ENCODE assay signal across 10 cellular contexts in the genomic region with DNA sequence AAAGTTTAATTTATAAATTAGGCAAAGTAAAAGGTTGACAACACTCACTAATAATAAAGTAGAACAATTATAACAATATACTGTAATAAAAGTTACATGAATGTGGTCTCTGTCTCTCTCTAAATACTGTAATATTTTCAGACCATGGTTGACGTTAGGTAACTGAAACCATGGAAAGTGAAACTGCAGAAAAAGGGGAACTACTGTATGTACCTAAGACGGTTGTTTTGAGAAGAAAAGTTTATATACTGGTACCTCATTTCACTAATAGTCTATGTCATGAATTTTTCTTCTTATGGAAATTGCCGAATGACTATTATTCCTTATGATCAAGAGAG.
DNase-seq lines count a peak whose midpoint lies in the region; ATAC-seq lines count a peak whose summit lies in the region.
"Had no signal": no experiment of that assay in that cellular context is flagged by ENCODE, and none has a peak within 500 bp of the region (broad histone marks: within the 10 kb centered on the region; RNA-seq: fewer than 3 reads in every experiment).

No MANE protein-coding gene starts in this region.

- H3K36me3 Mint-ChIP-seq in memory B cell = no peaks in the 10 kb centered on the region
- no peaks in the 10 kb centered on the region for H3K36me3 Mint-ChIP-seq in T-helper 2 cell treated with Interferon-gamma antibody and Interleukin-4, amounts not matched to agents 5 μg/mL and 100 μg/mL, for 36 hours (ENCODE audit: low read depth)

- DNase-seq in memory B cell (ENCODE audit: low spot score in 2 of 2) (peak in 1 of 2 donors; percentile 7), NCI-H2107 (lab: John Stamatoyannopoulos, UW) (no peak), HPDE6-E6E7 (ENCODE audit: extremely low spot score) (no peak), NCI-H1436 treated with DMSO at 0.1 percent for 48 hours (lab: John Stamatoyannopoulos, UW) (no peak)
- no peak for DNase-seq in T-helper 2 cell treated with Interferon-gamma antibody and Interleukin-4, amounts not matched to agents 5 μg/mL and 100 μg/mL, for 36 hours (ENCODE audit: low spot score)
- DNase-seq: activated CD4-positive, CD25-positive, alpha-beta regulatory T cell treated with anti-CD3 and anti-CD28 coated beads, Interleukin-2, amount 50 U/mL, for 72 hours; NCI-H526 had no signal

- ATAC-seq in GM19035 (IDR thresholded peaks at IDR 0.05; ENCODE audit: unreplicated experiment) (peak; percentile 96), HG02678 (IDR thresholded peaks at IDR 0.05; ENCODE audit: unreplicated experiment) (peak; percentile 95), HG03521 (IDR thresholded peaks at IDR 0.05; ENCODE audit: unreplicated experiment) (peak; percentile 93), memory B cell (ENCODE audit: low read depth) (peak; percentile 97)

- H3K4me1 Mint-ChIP-seq in memory B cell = peaks cover 14% of the 10 kb centered on the region
- no peaks in the 10 kb centered on the region for H3K4me1 Mint-ChIP-seq in T-helper 2 cell treated with Interferon-gamma antibody and Interleukin-4, amounts not matched to agents 5 μg/mL and 100 μg/mL, for 36 hours (ENCODE audit: low read depth)

- H3K27ac Mint-ChIP-seq in memory B cell = peak overlapping the region; percentile 56
- H3K27ac Mint-ChIP-seq in T-helper 2 cell treated with Interferon-gamma antibody and Interleukin-4, amounts not matched to agents 5 μg/mL and 100 μg/mL, for 36 hours = no peak overlapping the region

- peak overlapping the region; percentile 34 for H3K4me3 Mint-ChIP-seq in memory B cell
- H3K4me3 Mint-ChIP-seq in T-helper 2 cell treated with Interferon-gamma antibody and Interleukin-4, amounts not matched to agents 5 μg/mL and 100 μg/mL, for 36 hours = no peak overlapping the region

- peaks cover under 1% of the 10 kb centered on the region for H3K9me3 Mint-ChIP-seq in memory B cell
- no peaks in the 10 kb centered on the region for H3K9me3 Mint-ChIP-seq in T-helper 2 cell treated with Interferon-gamma antibody and Interleukin-4, amounts not matched to agents 5 μg/mL and 100 μg/mL, for 36 hours

- no peaks in the 10 kb centered on the region for H3K27me3 Mint-ChIP-seq in memory B cell
- no peaks in the 10 kb centered on the region for H3K27me3 Mint-ChIP-seq in T-helper 2 cell treated with Interferon-gamma antibody and Interleukin-4, amounts not matched to agents 5 μg/mL and 100 μg/mL, for 36 hours (ENCODE audit: low read depth)
